In genomic region chr14:54050759-54051158, GRCh38 we compare ENCODE assay signal across 14 cellular contexts.
DNase-seq lines count a peak whose midpoint lies in the region; ATAC-seq, FAIRE-seq and TF ChIP-seq lines count a peak whose summit lies in the region.
"Had no signal": no experiment of that assay in that cellular context is flagged by ENCODE, and none has a peak within 500 bp of the region (broad histone marks: within the 10 kb centered on the region; RNA-seq: fewer than 3 reads in every experiment).

No MANE protein-coding gene starts in this region.

- TF ChIP-seq EP300 in H1 (IDR thresholded peaks at IDR 0.05; ENCODE audit: borderline replicate concordance in 1 of 2, low read depth in 2 of 2, low read length in 2 of 2) = no peak

- no peaks in the 10 kb centered on the region for H3K4me1 Mint-ChIP-seq in activated CD4-positive, alpha-beta memory T cell treated with anti-CD3 and anti-CD28 coated beads, Interleukin-2, amount 10 ng/mL, durations not matched to agents 7 days and 5 days
- H3K4me1 Mint-ChIP-seq: CD4-positive, CD25-positive, alpha-beta regulatory T cell had no signal

- H3K4me1 ChIP-seq in H1 (replicated peaks in 1 of 4; ENCODE audit: control insufficient read depth in 3 of 4, insufficient read depth in 4 of 4, low read length in 3 of 4) = no peaks in the 10 kb centered on the region
- no peaks in the 10 kb centered on the region for H3K4me1 ChIP-seq in trophoblast cell (ENCODE audit: control insufficient read depth in 1 of 2, insufficient read depth in 2 of 2, low read length in 2 of 2)
- no peaks in the 10 kb centered on the region for H3K4me1 ChIP-seq in upper lobe of right lung
- H3K4me1 ChIP-seq: BLaER1 treated with 17β-estradiol and CSF1 and Interleukin-3, amounts not matched to agents 10 nM and 100 nM had no signal

- H4K12ac ChIP-seq in trophoblast cell (ENCODE audit: low read depth, low read length) = no peak overlapping the region

- no peak overlapping the region for H4K5ac ChIP-seq in H1 (ENCODE audit: insufficient read length, low read depth, low read length)

- H3K4me2 ChIP-seq in H1 (ENCODE audit: insufficient read depth in 1 of 2, low read depth in 2 of 2, low read length in 2 of 2) (no peak overlapping the region), trophoblast cell (ENCODE audit: low read length) (no peak overlapping the region)
- H3K4me2 ChIP-seq: BLaER1 treated with 17β-estradiol and CSF1 and Interleukin-3, amounts not matched to agents 10 nM and 100 nM had no signal

- no peak overlapping the region for H3K23ac ChIP-seq in H1 (ENCODE audit: insufficient read length)
- H3K23ac ChIP-seq in trophoblast cell (ENCODE audit: low read length) = no peak overlapping the region

- H3K18ac ChIP-seq in H1 (ENCODE audit: extremely low read depth, low read length) (no peak overlapping the region), trophoblast cell (ENCODE audit: low read length) (no peak overlapping the region)

- TF ChIP-seq POLR2A in H1 (IDR thresholded peaks at IDR 0.05; ENCODE audit: control extremely low read depth in 1 of 2, low read depth in 2 of 2, low read length in 2 of 2) = no peak

- H3K36me3 ChIP-seq in H1 (ENCODE audit: control insufficient read depth in 2 of 4, insufficient read depth in 4 of 4, low read length in 3 of 4) (no peaks in the 10 kb centered on the region), trophoblast cell (ENCODE audit: control insufficient read depth in 1 of 2, insufficient read depth in 2 of 2, low read length in 2 of 2) (no peaks in the 10 kb centered on the region), upper lobe of right lung (no peaks in the 10 kb centered on the region)
- H3K36me3 ChIP-seq: BLaER1 treated with 17β-estradiol and CSF1 and Interleukin-3, amounts not matched to agents 10 nM and 100 nM had no signal

- H2BK15ac ChIP-seq in H1 (ENCODE audit: low read length) = no peak overlapping the region

- no peak overlapping the region for H2BK20ac ChIP-seq in H1 (ENCODE audit: low read length)

- H4K20me1 ChIP-seq in H1 (replicated peaks in 1 of 2; ENCODE audit: control insufficient read depth in 1 of 2, insufficient read depth in 2 of 2, low read length in 2 of 2) = no peaks in the 10 kb centered on the region
- H4K20me1 ChIP-seq: BLaER1 treated with 17β-estradiol and CSF1 and Interleukin-3, amounts not matched to agents 10 nM and 100 nM had no signal

- H2AFZ ChIP-seq in H1 (ENCODE audit: low read length) (0 out of 2 replicates have a peak overlapping the region, but pooled peaks have one; percentile 59), trophoblast cell (ENCODE audit: insufficient read depth, low read length, poor library complexity) (no peak overlapping the region)
- H2AFZ ChIP-seq: GM23248 had no signal

- no peak overlapping the region for H4K8ac ChIP-seq in H1 (ENCODE audit: extremely low read depth, insufficient read depth, low read length)
- H4K8ac ChIP-seq in trophoblast cell (ENCODE audit: low read depth, low read length) = no peak overlapping the region

- no peak overlapping the region for H2BK5ac ChIP-seq in H1 (ENCODE audit: low read depth, low read length)
- no peak overlapping the region for H2BK5ac ChIP-seq in trophoblast cell (ENCODE audit: low read depth, low read length, poor library complexity)

- no peak overlapping the region for H3K56ac ChIP-seq in H1 (replicated peaks; ENCODE audit: insufficient read length, low read depth, low read length)

- H3K79me2 ChIP-seq in H1 (ENCODE audit: control insufficient read depth in 1 of 2, insufficient read depth in 2 of 2, low read length in 2 of 2) (no peaks in the 10 kb centered on the region), trophoblast cell (ENCODE audit: control insufficient read depth, insufficient read depth, low read length, poor library complexity) (no peaks in the 10 kb centered on the region)

- POLR2A ChIA-PET in H1 (lab: Charles Lee; ENCODE audit: partially characterized antibody) = no interaction called here
- POLR2A ChIA-PET in activated CD4-positive, alpha-beta memory T cell treated with anti-CD3 and anti-CD28 coated beads, Interleukin-2, amount 10 ng/mL, durations not matched to agents 7 days and 5 days (lab: Charles Lee) = no interaction called here

- H2BK120ac ChIP-seq in H1 (replicated peaks; ENCODE audit: low read depth, low read length) = no peak overlapping the region
- no peak overlapping the region for H2BK120ac ChIP-seq in trophoblast cell (ENCODE audit: insufficient read depth, low read length, poor library complexity)

- FAIRE-seq in H1 (lab: Jason Lieb, UNC) = no peak

- 99% methylated on average over 3 of the region's 3 CpGs; no CpG with 5 or more reads in 1 of the 2 experiments for WGBS in H1 (ENCODE audit: extremely low coverage in 1 of 2, insufficient coverage in 1 of 2, insufficient read length in 1 of 2, insufficient replicate concordance in 2 of 2, low coverage in 1 of 2, low lambda C conversion rate in 2 of 2, missing lambda C conversion rate in 1 of 2), 2 experiments
- no CpG with 5 or more reads among the region's 3 CpGs for WGBS in trophoblast cell (ENCODE audit: extremely low coverage, insufficient coverage, insufficient read length)

- TF ChIP-seq CTCF in H1 (IDR thresholded peaks at IDR 0.05; ENCODE audit: control extremely low read depth in 1 of 3, insufficient read depth in 1 of 3, low read depth in 1 of 3, low read length in 3 of 3) (no peak), upper lobe of right lung (IDR thresholded peaks at IDR 0.05) (no peak)

- no peak overlapping the region for H3K9ac ChIP-seq in H1 (replicated peaks in 1 of 4; ENCODE audit: extremely low read depth in 1 of 4, low read depth in 3 of 4, low read length in 3 of 4)
- peak overlapping the region; percentile 43 for H3K9ac ChIP-seq in trophoblast cell (ENCODE audit: low read length)
- H3K9ac ChIP-seq: BLaER1 treated with 17β-estradiol and CSF1 and Interleukin-3, amounts not matched to agents 10 nM and 100 nM; GM23248 had no signal

- no peak for TF ChIP-seq RAD21 in H1 (IDR thresholded peaks at IDR 0.05 in 1 of 2, conservative IDR thresholded peaks at IDR 0.05 in 1 of 2; ENCODE audit: low read depth in 2 of 2, low read length in 2 of 2)

- H3K27ac Mint-ChIP-seq in activated CD4-positive, alpha-beta memory T cell treated with anti-CD3 and anti-CD28 coated beads, Interleukin-2, amount 10 ng/mL, durations not matched to agents 7 days and 5 days = no peak overlapping the region
- H3K27ac Mint-ChIP-seq: CD4-positive, CD25-positive, alpha-beta regulatory T cell had no signal

- no peak overlapping the region for H3K27ac ChIP-seq in H1 (ENCODE audit: low read depth, low read length)
- no peak overlapping the region for H3K27ac ChIP-seq in trophoblast cell (ENCODE audit: low read depth, low read length)
- peak overlapping the region; percentile 17 for H3K27ac ChIP-seq in upper lobe of right lung
- H3K27ac ChIP-seq: BLaER1 treated with 17β-estradiol and CSF1 and Interleukin-3, amounts not matched to agents 10 nM and 100 nM; GM23248; HL-60 had no signal

- H3K79me1 ChIP-seq in H1 (ENCODE audit: low read depth, low read length) = no peaks in the 10 kb centered on the region
- H3K79me1 ChIP-seq in trophoblast cell (ENCODE audit: low read length) = no peaks in the 10 kb centered on the region

- peaks cover 2% of the 10 kb centered on the region for H3K9me3 Mint-ChIP-seq in activated CD4-positive, alpha-beta memory T cell treated with anti-CD3 and anti-CD28 coated beads, Interleukin-2, amount 10 ng/mL, durations not matched to agents 7 days and 5 days

- no peak overlapping the region for H4K91ac ChIP-seq in H1 (replicated peaks; ENCODE audit: insufficient read length, low read length)
- H4K91ac ChIP-seq in trophoblast cell (ENCODE audit: low read depth, low read length) = no peak overlapping the region

- H3K36me3 Mint-ChIP-seq in activated CD4-positive, alpha-beta memory T cell treated with anti-CD3 and anti-CD28 coated beads, Interleukin-2, amount 10 ng/mL, durations not matched to agents 7 days and 5 days (ENCODE audit: low read depth) = no peaks in the 10 kb centered on the region
- H3K36me3 Mint-ChIP-seq: CD4-positive, CD25-positive, alpha-beta regulatory T cell had no signal

- CTCF ChIA-PET in H1 (lab: Charles Lee; ENCODE audit: partially characterized antibody) = interaction anchor here (0.5 kb wide), 1 partner anchor 260 kb away, joined by 5 read pairs; no protein-coding TSS in a partner anchor
- CTCF ChIA-PET in activated CD4-positive, alpha-beta memory T cell treated with anti-CD3 and anti-CD28 coated beads, Interleukin-2, amount 10 ng/mL, durations not matched to agents 7 days and 5 days (lab: Charles Lee) = no interaction called here

- H2BK12ac ChIP-seq in H1 (ENCODE audit: low read depth, low read length) (no peak overlapping the region), trophoblast cell (ENCODE audit: low read length) (no peak overlapping the region)

- H3K27me3 ChIP-seq in H1 (replicated peaks in 1 of 4; ENCODE audit: control insufficient read depth in 3 of 4, extremely low read depth in 1 of 4, insufficient read depth in 3 of 4, low read length in 3 of 4) (no peaks in the 10 kb centered on the region), trophoblast cell (ENCODE audit: insufficient read depth, low read length) (no peaks in the 10 kb centered on the region), upper lobe of right lung (no peaks in the 10 kb centered on the region)
- H3K27me3 ChIP-seq: BLaER1 treated with 17β-estradiol and CSF1 and Interleukin-3, amounts not matched to agents 10 nM and 100 nM had no signal

- H3K27me3 Mint-ChIP-seq in activated CD4-positive, alpha-beta memory T cell treated with anti-CD3 and anti-CD28 coated beads, Interleukin-2, amount 10 ng/mL, durations not matched to agents 7 days and 5 days = no peaks in the 10 kb centered on the region
- H3K27me3 Mint-ChIP-seq: CD4-positive, CD25-positive, alpha-beta regulatory T cell had no signal

- intact Hi-C loops in upper lobe of right lung (cut with DNase I) = no loop called here

- no peak overlapping the region for H3K14ac ChIP-seq in H1 (ENCODE audit: insufficient read length)
- H3K14ac ChIP-seq in trophoblast cell (ENCODE audit: low read length) = no peak overlapping the region

- H3K9me3 ChIP-seq in H1 (ENCODE audit: insufficient read depth in 2 of 2, low read depth in 1 of 2, low read length in 1 of 2) (no peaks in the 10 kb centered on the region), trophoblast cell (ENCODE audit: insufficient read depth, low read depth, low read length) (no peaks in the 10 kb centered on the region), upper lobe of right lung (no peaks in the 10 kb centered on the region)

- DNase-seq in DMS79 treated with DMSO at 0.1 percent for 48 hours (lab: John Stamatoyannopoulos, UW) (peak; percentile 38), DMS79 (lab: John Stamatoyannopoulos, UW) (no peak), H1 (ENCODE audit: low read depth in 1 of 2, low spot score in 2 of 2) (no peak), trophoblast cell (no peak), upper lobe of right lung (peak; percentile 75), UCSD-AML1 (lab: John Stamatoyannopoulos, UW; ENCODE audit: unreplicated experiment) (no peak)
- DNase-seq in activated CD4-positive, alpha-beta memory T cell treated with anti-CD3 and anti-CD28 coated beads, Interleukin-2, amount 10 ng/mL, durations not matched to agents 7 days and 5 days = no peak
- DNase-seq: 8988T; CD4-positive, CD25-positive, alpha-beta regulatory T cell; GM23248; H7; IMR-90 had no signal

- H2AK5ac ChIP-seq in H1 (ENCODE audit: low read depth, low read length) (no peak overlapping the region), trophoblast cell (ENCODE audit: low read length) (no peak overlapping the region)

- no peak overlapping the region for H3K4me3 Mint-ChIP-seq in activated CD4-positive, alpha-beta memory T cell treated with anti-CD3 and anti-CD28 coated beads, Interleukin-2, amount 10 ng/mL, durations not matched to agents 7 days and 5 days
- H3K4me3 Mint-ChIP-seq: CD4-positive, CD25-positive, alpha-beta regulatory T cell had no signal

- ATAC-seq in upper lobe of right lung = peak; percentile 94

- H3K4ac ChIP-seq in H1 (replicated peaks; ENCODE audit: insufficient read length, low read depth, low read length) (no peak overlapping the region), trophoblast cell (ENCODE audit: low read depth, low read length) (no peak overlapping the region)

- H3K4me3 ChIP-seq in H1 (ENCODE audit: extremely low read depth in 1 of 4, insufficient read depth in 2 of 4, low read depth in 3 of 4, low read length in 4 of 4) = no peak overlapping the region
- H3K4me3 ChIP-seq in trophoblast cell (ENCODE audit: low read depth, low read length) = no peak overlapping the region
- H3K4me3 ChIP-seq in upper lobe of right lung = no peak overlapping the region
- H3K4me3 ChIP-seq: BLaER1 treated with 17β-estradiol and CSF1 and Interleukin-3, amounts not matched to agents 10 nM and 100 nM; GM23248 had no signal

- H3K23me2 ChIP-seq in H1 (ENCODE audit: low read depth, low read length) = no peaks in the 10 kb centered on the region

Comparison
In these comparisons a context has a peak if more than half of its experiments do, and no peak if none do; other contexts are left out.
1. DNase-seq: peak in DMS79 treated with DMSO at 0.1 percent for 48 hours (single experiment) and upper lobe of right lung (single experiment); none in DMS79 (single experiment), H1 (0 of 2), trophoblast cell (0 of 2), UCSD-AML1 (single experiment) and activated CD4-positive, alpha-beta memory T cell treated with anti-CD3 and anti-CD28 coated beads, Interleukin-2, amount 10 ng/mL, durations not matched to agents 7 days and 5 days (single experiment).